16 cellular contexts compared by ENCODE assay signal in genomic region chr6:15296249-15296648, GRCh38. TPM values are rescaled to one million over a fixed set of nuclear protein-coding genes. Genes with fewer than 3 reads are reported as not detected.
DNase-seq lines count a peak whose midpoint lies in the region; ATAC-seq and TF ChIP-seq lines count a peak whose summit lies in the region.
"Had no signal": no experiment of that assay in that cellular context is flagged by ENCODE, and none has a peak within 500 bp of the region (broad histone marks: within the 10 kb centered on the region; RNA-seq: fewer than 3 reads in every experiment).

No MANE protein-coding gene starts in this region.

- peaks cover 6% of the 10 kb centered on the region for H3K36me3 Mint-ChIP-seq in activated naive CD4-positive, alpha-beta T cell treated with anti-CD3 and anti-CD28 coated beads, Interleukin-2, amount 50 U/mL, for 24 hours
- peaks cover 5% of the 10 kb centered on the region for H3K36me3 Mint-ChIP-seq in T-cell
- H3K36me3 Mint-ChIP-seq in central memory CD8-positive, alpha-beta T cell (ENCODE audit: insufficient read depth): peaks cover 6% of the 10 kb centered on the region

- no peaks in the 10 kb centered on the region for H3K9me3 ChIP-seq in adrenal gland (replicated peaks in 1 of 3)
- H3K9me3 ChIP-seq: right atrium auricular region, vagina had no signal

- H3K4me3 ChIP-seq in adrenal gland: no peak overlapping the region
- H3K4me3 ChIP-seq: right atrium auricular region, vagina had no signal

- intact Hi-C loops in adrenal gland (cut with DNase I): no loop called here
- intact Hi-C loops in left ventricle myocardium superior (cut with micrococcal nuclease): no loop called here

- H3K27me3 ChIP-seq in adrenal gland: no peaks in the 10 kb centered on the region
- H3K27me3 ChIP-seq: right atrium auricular region, vagina had no signal

- H3K27ac Mint-ChIP-seq in activated naive CD4-positive, alpha-beta T cell treated with anti-CD3 and anti-CD28 coated beads, Interleukin-2, amount 50 U/mL, for 24 hours: peak overlapping the region; percentile 32
- H3K27ac Mint-ChIP-seq in T-cell: peak overlapping the region; percentile 57 to 87
- peak overlapping the region; percentile 59 for H3K27ac Mint-ChIP-seq in central memory CD8-positive, alpha-beta T cell (ENCODE audit: low read depth)
- H3K27ac Mint-ChIP-seq: mesothelial cell of epicardium had no signal

- no peak overlapping the region for H3K27ac ChIP-seq in adrenal gland
- H3K27ac ChIP-seq: vagina had no signal

- H3K27me3 Mint-ChIP-seq in activated naive CD4-positive, alpha-beta T cell treated with anti-CD3 and anti-CD28 coated beads, Interleukin-2, amount 50 U/mL, for 24 hours: no peaks in the 10 kb centered on the region
- H3K27me3 Mint-ChIP-seq in T-cell: no peaks in the 10 kb centered on the region
- H3K27me3 Mint-ChIP-seq in central memory CD8-positive, alpha-beta T cell: no peaks in the 10 kb centered on the region

- peaks cover 0 to 31% of the 10 kb centered on the region in 2 donors for H3K4me1 ChIP-seq in adrenal gland (replicated peaks in 1 of 2)

- no peak for ATAC-seq in T-cell (replicated peaks in 1 of 4)
- ATAC-seq in central memory CD8-positive, alpha-beta T cell (replicated peaks; ENCODE audit: extremely low read depth, poor library complexity, severe bottlenecking): no peak
- no peak for ATAC-seq in GM21390 (IDR thresholded peaks at IDR 0.05; ENCODE audit: unreplicated experiment)
- ATAC-seq in left ventricle myocardium superior: no peak
- ATAC-seq: Right ventricle myocardium inferior had no signal

- peak overlapping the region; percentile 31 for H3K4me3 Mint-ChIP-seq in activated naive CD4-positive, alpha-beta T cell treated with anti-CD3 and anti-CD28 coated beads, Interleukin-2, amount 50 U/mL, for 24 hours
- peak overlapping the region in 1 of 3 donors; percentile 52 for H3K4me3 Mint-ChIP-seq in T-cell
- peak overlapping the region; percentile 56 for H3K4me3 Mint-ChIP-seq in central memory CD8-positive, alpha-beta T cell
- H3K4me3 Mint-ChIP-seq: mesothelial cell of epicardium had no signal

- H3K36me3 ChIP-seq in adrenal gland (replicated peaks in 1 of 2): no peaks in the 10 kb centered on the region
- H3K36me3 ChIP-seq: right atrium auricular region, vagina had no signal

- no peak for TF ChIP-seq CTCF in adrenal gland (IDR thresholded peaks at IDR 0.05)

- POLR2A ChIA-PET in T-cell (lab: Charles Lee): interaction anchor here in 1 of 2 donors (0.6 kb wide), 1 partner anchor 1048 kb away, joined by 11 read pairs; no protein-coding TSS in a partner anchor

- DNase-seq in activated naive CD4-positive, alpha-beta T cell treated with anti-CD3 and anti-CD28 coated beads, Interleukin-2, amount 50 U/mL, for 16 hours: no peak
- DNase-seq in T-cell (no peak), HuH-7.5 (ENCODE audit: low spot score) (no peak), adrenal gland (no peak), left ventricle myocardium superior (no peak)
- no peak for DNase-seq in central memory CD8-positive, alpha-beta T cell (ENCODE audit: low spot score in 2 of 2)
- DNase-seq: activated T-cell treated with anti-CD3 and anti-CD28 coated beads, Interleukin-2, amount 50 U/mL, for 4 hours; aorta; hippocampal formation; NCI-H2029 treated with DMSO at 0.1 percent for 48 hours had no signal

- 72 to 85% (median 76%) methylated on average over 5 of the region's 5 CpGs for WGBS in adrenal gland, 4 donors

- no peaks in the 10 kb centered on the region for H3K9me3 Mint-ChIP-seq in activated naive CD4-positive, alpha-beta T cell treated with anti-CD3 and anti-CD28 coated beads, Interleukin-2, amount 50 U/mL, for 24 hours
- no peaks in the 10 kb centered on the region for H3K9me3 Mint-ChIP-seq in T-cell
- H3K9me3 Mint-ChIP-seq in central memory CD8-positive, alpha-beta T cell: no peaks in the 10 kb centered on the region
- H3K9me3 Mint-ChIP-seq: activated T-cell treated with anti-CD3 and anti-CD28 coated beads, Interleukin-2, amount 50 U/mL, for 4 hours; mesothelial cell of epicardium had no signal

- CTCF ChIA-PET in T-cell (lab: Charles Lee): interaction anchor here (0.5 to 0.6 kb wide), 2 partner anchors 42 to 49 kb away, joined by 3 to 6 read pairs; no protein-coding TSS in a partner anchor

- peaks cover 89% of the 10 kb centered on the region for H3K4me1 Mint-ChIP-seq in activated naive CD4-positive, alpha-beta T cell treated with anti-CD3 and anti-CD28 coated beads, Interleukin-2, amount 50 U/mL, for 24 hours
- H3K4me1 Mint-ChIP-seq in T-cell: peaks cover 84 to 85% (median 84%) of the 10 kb centered on the region in 3 donors
- H3K4me1 Mint-ChIP-seq in central memory CD8-positive, alpha-beta T cell: peaks cover 73% of the 10 kb centered on the region

- no peak for TF ChIP-seq POLR2A in adrenal gland (IDR thresholded peaks at IDR 0.05)

RNA-seq across cellular contexts. Expression of gene JARID2, which starts 50.4 kb away (rescaled TPM):
- total RNA-seq in T-cell: 10 to 100 TPM; 19.8 to 27.9 (median 21.6) TPM
- total RNA-seq in adrenal gland: 10 to 100 TPM in 3 of 8 donors, 1 to 10 TPM in 5; 3.0 to 12.3 (median 8.4) TPM
- polyA plus RNA-seq in adrenal gland: 1 to 10 TPM; 5.2 to 6.1 (median 5.3) TPM
- total RNA-seq in left ventricle myocardium superior: 10.2 TPM
